ENCODE assay signal across 8 cellular contexts in the genomic region with DNA sequence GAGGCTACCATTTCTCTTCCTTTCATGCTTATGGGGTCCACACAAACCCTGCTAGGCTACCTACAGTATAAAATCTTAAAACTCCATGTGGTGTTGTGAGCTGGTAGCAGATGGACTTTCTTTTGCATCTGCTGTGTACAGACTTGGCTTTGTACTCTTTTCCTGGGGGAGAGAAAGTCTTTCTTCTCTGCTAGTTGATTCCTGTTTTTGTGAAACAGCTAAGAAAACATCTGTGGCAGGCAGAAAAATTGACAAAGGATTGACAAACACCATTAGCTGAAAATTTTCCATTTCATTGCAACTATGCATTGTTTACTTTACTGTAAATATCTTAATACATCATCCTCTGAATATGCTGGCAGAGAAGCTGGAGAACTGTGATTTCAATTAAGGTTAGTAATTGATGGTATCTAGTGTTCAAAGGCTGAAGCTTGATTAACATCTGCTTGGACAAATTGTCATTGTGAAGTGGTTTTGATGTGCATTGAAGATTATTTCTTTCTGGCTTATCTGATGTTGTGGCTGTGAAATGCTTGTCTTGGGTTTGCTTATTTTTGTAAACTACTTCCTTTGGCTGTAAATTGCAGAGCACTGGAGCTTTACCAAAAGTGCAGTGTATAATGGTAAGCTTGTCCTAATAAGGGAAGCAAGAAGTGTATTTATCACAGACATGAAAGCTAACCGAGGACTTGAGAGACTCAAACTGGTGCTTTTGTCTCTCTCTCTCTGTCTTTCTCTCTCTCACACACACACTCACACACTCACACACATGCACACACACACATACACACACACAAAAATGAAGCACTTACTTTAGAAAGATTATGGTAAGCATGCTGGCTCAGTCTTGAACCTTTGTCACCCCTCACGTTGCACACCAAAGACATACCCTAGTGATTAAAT. TPM values are rescaled to one million over a fixed set of nuclear protein-coding genes. Genes with fewer than 3 reads are reported as not detected.
A peak's percentile ranks its signal among the peaks of the same experiment; 100 is the strongest.
DNase-seq lines count a peak whose midpoint lies in the region; ATAC-seq and TF ChIP-seq lines count a peak whose summit lies in the region.

A gene (plus strand): TSS at position 665 of the 903 bp plus-strand sequence. CDS start 11,697 bp downstream, outside the sequence.

- intact Hi-C loops in colonic mucosa (cut with DNase I), result loop anchor here (5.0 to 10.0 kb wide), 2 partner anchors 240 to 332 kb away; no protein-coding TSS in a partner anchor

- no peaks in the 10 kb centered on the region for H3K36me3 Mint-ChIP-seq in mesothelial cell of epicardium

- CTCF ChIA-PET in AG04450 (lab: Charles Lee), result interaction anchor here (0.6 to 3.7 kb wide), 8 partner anchors 8 to 1608 kb away, joined by 3 to 38 read pairs (median 4); no protein-coding TSS in a partner anchor

- no peak within 1 kb of the TSS for H3K27ac Mint-ChIP-seq in mesothelial cell of epicardium

- H3K4me1 ChIP-seq in colonic mucosa, result no peaks in the 10 kb centered on the region

- H3K27me3 Mint-ChIP-seq in mesothelial cell of epicardium (ENCODE audit: low read depth), result peaks cover 20% of the 10 kb centered on the region

- TF ChIP-seq CTCF in AG04450 (IDR thresholded peaks at IDR 0.05; ENCODE audit: low read depth, low read length), result no peak
- TF ChIP-seq CTCF in colonic mucosa (IDR thresholded peaks at IDR 0.05), result no peak
- no peak for TF ChIP-seq CTCF in mesothelial cell of epicardium (IDR thresholded peaks at IDR 0.05; ENCODE audit: unreplicated experiment)
- TF ChIP-seq CTCF in GM13976 (IDR thresholded peaks at IDR 0.05; ENCODE audit: borderline replicate concordance, control extremely low read depth, extremely low read depth, insufficient read depth, missing control alignments), result no peak

- H3K27ac ChIP-seq in AG04450 (ENCODE audit: low read depth, low read length) (no peak within 1 kb of the TSS), colonic mucosa (peak within 1 kb of the TSS; percentile 37)

- H3K27me3 ChIP-seq in AG04450 (ENCODE audit: control insufficient read depth, insufficient read depth, low read length) (no peaks in the 10 kb centered on the region), colonic mucosa (no peaks in the 10 kb centered on the region)

- peak within 1 kb of the TSS in 1 of 2 donors; percentile 31 for H3K9ac ChIP-seq in colonic mucosa (ENCODE audit: low read depth in 2 of 2, low read length in 2 of 2)

- POLR2A ChIA-PET in AG04450 (lab: Yijun Ruan, JAX), result no interaction called here

- H3K9me3 Mint-ChIP-seq in mesothelial cell of epicardium, result no peaks in the 10 kb centered on the region

- H3K9me3 ChIP-seq in AG04450 (ENCODE audit: control insufficient read depth, insufficient read depth, low read length) (no peaks in the 10 kb centered on the region), colonic mucosa (no peaks in the 10 kb centered on the region)

- in situ Hi-C loops in GM13976 (cut with MboI; ENCODE audit: low sequenced_read_pairs, unreplicated experiment), result no loop called here

- no peaks in the 10 kb centered on the region for H3K36me3 ChIP-seq in colonic mucosa

- H3K4me3 Mint-ChIP-seq in mesothelial cell of epicardium, result no peak within 1 kb of the TSS

- H3K4me3 ChIP-seq in AG04450 (ENCODE audit: low read depth, low read length), result peak within 1 kb of the TSS; percentile 46
- peak within 1 kb of the TSS; percentile 24 for H3K4me3 ChIP-seq in colonic mucosa

- no peak for DNase-seq in AG04450 (ENCODE audit: low read depth, low spot score)
- DNase-seq in NCI-H187 treated with DMSO at 0.1 percent for 48 hours (lab: John Stamatoyannopoulos, UW), result peak; percentile 60
- DNase-seq in colonic mucosa, result peak; percentile 39
- no peak for DNase-seq in mesothelial cell of epicardium (ENCODE audit: low spot score in 2 of 2, unreplicated experiment in 2 of 2)
- DNase-seq in amniotic stem cell (lab: John Stamatoyannopoulos, UW), result no peak
- DNase-seq in GM13976 (ENCODE audit: low spot score), result no peak
- DNase-seq in EL, result no peak

- ATAC-seq in HG03135 (IDR thresholded peaks at IDR 0.05; ENCODE audit: unreplicated experiment), result no peak

- peaks cover 24% of the 10 kb centered on the region for H3K4me1 Mint-ChIP-seq in mesothelial cell of epicardium

RNA-seq across cellular contexts. Expression of the gene that starts here (rescaled TPM):
- polyA plus RNA-seq in AG04450 (2011; rRNA removed), result 2.8 TPM in 2 replicates
- 4.0 and 5.3 TPM in 2 replicates for polyA minus RNA-seq in AG04450 (2011; rRNA and poly(A)+ RNA removed)
- total RNA-seq in colonic mucosa (10 to 100 TPM in 1 of 2 donors, 1 to 10 TPM in 1; 5.3 to 20.0 TPM), mesothelial cell of epicardium (13.9 to 18.2 TPM (median 15.3 TPM) in 3 replicates)

Comparison
In these comparisons a context has a peak if more than half of its experiments do, and no peak if none do; other contexts are left out.
1. DNase-seq: peak in NCI-H187 treated with DMSO at 0.1 percent for 48 hours (single experiment) and colonic mucosa (single experiment); none in AG04450 (single experiment), mesothelial cell of epicardium (0 of 2), amniotic stem cell (single experiment), GM13976 (single experiment) and EL (single experiment).